ENCODE assay signal across 1 cellular context in the genomic region with DNA sequence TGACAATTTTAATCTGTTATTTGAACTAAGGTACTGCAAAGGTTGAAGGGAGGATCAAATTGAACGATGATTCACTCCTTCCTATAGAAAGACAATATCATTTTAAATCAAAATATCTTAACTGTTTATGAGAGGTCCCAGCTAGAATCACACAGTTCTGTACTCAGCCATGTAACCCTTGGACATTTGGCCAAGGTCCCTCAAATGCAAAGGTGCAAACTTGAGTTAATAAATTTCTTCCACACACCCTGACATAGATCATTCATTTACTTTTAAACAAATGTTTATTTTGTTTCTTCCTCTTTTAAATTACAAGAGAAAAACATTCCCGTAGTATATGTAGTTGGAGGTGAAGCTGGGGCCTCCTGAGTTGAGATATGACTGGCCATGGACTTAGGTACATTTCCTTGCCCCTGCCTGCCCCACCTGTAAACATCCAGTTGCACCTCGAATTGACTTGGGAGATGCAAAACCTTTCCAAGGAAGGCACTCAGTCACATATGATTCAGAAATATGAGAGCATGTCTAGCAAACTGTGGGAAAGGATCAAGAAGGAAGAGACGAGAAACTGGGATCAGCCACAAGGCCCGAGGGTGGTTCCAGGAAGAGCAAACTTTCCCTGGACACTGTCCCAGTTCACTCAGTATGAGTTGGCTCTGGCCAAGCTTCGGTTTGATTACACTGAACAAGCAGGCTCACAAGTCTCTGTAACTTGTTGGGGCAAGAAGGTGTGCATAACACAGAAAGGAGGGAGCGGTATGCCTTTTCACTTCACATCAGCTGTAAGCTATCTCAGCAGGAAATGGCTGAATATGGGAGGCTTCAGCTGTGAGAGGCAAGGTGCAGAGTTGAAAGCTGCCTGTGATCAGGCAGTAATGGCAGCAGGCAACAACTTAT.
TF ChIP-seq lines count a peak whose summit lies in the region.

No MANE protein-coding gene starts in this region.

TF ChIP-seq in GM23338, 12 proteins besides CTCF, POLR2A, EP300 and RAD21 (continued from another document):
- TF ChIP-seq, protein P1, sequence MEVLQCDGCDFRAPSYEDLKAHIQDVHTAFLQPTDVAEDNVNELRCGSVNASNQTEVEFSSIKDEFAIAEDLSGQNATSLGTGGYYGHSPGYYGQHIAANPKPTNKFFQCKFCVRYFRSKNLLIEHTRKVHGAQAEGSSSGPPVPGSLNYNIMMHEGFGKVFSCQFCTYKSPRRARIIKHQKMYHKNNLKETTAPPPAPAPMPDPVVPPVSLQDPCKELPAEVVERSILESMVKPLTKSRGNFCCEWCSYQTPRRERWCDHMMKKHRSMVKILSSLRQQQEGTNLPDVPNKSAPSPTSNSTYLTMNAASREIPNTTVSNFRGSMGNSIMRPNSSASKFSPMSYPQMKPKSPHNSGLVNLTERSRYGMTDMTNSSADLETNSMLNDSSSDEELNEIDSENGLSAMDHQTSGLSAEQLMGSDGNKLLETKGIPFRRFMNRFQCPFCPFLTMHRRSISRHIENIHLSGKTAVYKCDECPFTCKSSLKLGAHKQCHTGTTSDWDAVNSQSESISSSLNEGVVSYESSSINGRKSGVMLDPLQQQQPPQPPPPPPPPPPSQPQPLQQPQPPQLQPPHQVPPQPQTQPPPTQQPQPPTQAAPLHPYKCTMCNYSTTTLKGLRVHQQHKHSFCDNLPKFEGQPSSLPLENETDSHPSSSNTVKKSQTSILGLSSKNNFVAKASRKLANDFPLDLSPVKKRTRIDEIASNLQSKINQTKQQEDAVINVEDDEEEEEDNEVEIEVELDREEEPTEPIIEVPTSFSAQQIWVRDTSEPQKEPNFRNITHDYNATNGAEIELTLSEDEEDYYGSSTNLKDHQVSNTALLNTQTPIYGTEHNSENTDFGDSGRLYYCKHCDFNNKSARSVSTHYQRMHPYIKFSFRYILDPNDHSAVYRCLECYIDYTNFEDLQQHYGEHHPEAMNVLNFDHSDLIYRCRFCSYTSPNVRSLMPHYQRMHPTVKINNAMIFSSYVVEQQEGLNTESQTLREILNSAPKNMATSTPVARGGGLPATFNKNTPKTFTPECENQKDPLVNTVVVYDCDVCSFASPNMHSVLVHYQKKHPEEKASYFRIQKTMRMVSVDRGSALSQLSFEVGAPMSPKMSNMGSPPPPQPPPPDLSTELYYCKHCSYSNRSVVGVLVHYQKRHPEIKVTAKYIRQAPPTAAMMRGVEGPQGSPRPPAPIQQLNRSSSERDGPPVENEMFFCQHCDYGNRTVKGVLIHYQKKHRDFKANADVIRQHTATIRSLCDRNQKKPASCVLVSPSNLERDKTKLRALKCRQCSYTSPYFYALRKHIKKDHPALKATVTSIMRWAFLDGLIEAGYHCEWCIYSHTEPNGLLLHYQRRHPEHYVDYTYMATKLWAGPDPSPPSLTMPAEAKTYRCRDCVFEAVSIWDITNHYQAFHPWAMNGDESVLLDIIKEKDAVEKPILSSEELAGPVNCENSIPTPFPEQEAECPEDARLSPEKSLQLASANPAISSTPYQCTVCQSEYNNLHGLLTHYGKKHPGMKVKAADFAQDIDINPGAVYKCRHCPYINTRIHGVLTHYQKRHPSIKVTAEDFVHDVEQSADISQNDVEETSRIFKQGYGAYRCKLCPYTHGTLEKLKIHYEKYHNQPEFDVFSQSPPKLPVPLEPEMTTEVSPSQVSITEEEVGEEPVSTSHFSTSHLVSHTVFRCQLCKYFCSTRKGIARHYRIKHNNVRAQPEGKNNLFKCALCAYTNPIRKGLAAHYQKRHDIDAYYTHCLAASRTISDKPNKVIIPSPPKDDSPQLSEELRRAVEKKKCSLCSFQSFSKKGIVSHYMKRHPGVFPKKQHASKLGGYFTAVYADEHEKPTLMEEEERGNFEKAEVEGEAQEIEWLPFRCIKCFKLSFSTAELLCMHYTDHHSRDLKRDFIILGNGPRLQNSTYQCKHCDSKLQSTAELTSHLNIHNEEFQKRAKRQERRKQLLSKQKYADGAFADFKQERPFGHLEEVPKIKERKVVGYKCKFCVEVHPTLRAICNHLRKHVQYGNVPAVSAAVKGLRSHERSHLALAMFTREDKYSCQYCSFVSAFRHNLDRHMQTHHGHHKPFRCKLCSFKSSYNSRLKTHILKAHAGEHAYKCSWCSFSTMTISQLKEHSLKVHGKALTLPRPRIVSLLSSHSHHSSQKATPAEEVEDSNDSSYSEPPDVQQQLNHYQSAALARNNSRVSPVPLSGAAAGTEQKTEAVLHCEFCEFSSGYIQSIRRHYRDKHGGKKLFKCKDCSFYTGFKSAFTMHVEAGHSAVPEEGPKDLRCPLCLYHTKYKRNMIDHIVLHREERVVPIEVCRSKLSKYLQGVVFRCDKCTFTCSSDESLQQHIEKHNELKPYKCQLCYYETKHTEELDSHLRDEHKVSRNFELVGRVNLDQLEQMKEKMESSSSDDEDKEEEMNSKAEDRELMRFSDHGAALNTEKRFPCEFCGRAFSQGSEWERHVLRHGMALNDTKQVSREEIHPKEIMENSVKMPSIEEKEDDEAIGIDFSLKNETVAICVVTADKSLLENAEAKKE (CRISPR knock-in tag; IDR thresholded peaks at IDR 0.05): no peak
- TF ChIP-seq JUNB (IDR thresholded peaks at IDR 0.05; ENCODE audit: unreplicated experiment): no peak
- TF ChIP-seq EZH2phosphoT487 (IDR thresholded peaks at IDR 0.05; ENCODE audit: unreplicated experiment): no peak
- TF ChIP-seq ZNF114 (CRISPR knock-in tag; IDR thresholded peaks at IDR 0.05): no peak
- TF ChIP-seq, protein P2, sequence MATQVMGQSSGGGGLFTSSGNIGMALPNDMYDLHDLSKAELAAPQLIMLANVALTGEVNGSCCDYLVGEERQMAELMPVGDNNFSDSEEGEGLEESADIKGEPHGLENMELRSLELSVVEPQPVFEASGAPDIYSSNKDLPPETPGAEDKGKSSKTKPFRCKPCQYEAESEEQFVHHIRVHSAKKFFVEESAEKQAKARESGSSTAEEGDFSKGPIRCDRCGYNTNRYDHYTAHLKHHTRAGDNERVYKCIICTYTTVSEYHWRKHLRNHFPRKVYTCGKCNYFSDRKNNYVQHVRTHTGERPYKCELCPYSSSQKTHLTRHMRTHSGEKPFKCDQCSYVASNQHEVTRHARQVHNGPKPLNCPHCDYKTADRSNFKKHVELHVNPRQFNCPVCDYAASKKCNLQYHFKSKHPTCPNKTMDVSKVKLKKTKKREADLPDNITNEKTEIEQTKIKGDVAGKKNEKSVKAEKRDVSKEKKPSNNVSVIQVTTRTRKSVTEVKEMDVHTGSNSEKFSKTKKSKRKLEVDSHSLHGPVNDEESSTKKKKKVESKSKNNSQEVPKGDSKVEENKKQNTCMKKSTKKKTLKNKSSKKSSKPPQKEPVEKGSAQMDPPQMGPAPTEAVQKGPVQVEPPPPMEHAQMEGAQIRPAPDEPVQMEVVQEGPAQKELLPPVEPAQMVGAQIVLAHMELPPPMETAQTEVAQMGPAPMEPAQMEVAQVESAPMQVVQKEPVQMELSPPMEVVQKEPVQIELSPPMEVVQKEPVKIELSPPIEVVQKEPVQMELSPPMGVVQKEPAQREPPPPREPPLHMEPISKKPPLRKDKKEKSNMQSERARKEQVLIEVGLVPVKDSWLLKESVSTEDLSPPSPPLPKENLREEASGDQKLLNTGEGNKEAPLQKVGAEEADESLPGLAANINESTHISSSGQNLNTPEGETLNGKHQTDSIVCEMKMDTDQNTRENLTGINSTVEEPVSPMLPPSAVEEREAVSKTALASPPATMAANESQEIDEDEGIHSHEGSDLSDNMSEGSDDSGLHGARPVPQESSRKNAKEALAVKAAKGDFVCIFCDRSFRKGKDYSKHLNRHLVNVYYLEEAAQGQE (IDR thresholded peaks at IDR 0.05; ENCODE audit: unreplicated experiment): no peak
